Comparison of ENCODE assay signal across 8 cellular contexts in the genomic region with DNA sequence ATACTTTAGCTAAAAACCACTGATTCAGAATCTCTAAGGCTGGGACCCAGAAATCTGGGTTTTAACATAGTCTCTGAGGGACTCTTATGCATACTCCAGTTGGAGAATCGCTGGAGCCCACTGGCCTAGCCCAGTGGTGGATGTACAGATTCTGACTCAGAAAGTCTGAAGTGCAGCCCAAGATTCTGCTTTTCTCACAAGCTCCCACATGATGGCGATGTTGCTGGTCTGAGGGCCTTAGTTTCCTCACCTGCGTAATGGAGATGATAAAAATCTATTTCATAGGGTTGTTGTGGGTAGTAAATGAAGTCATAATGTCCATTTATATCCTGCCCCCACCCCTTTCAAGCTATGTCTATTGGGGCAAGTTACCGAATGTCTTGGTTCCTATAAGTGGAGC. TPM values are rescaled to one million over a fixed set of nuclear protein-coding genes. Genes with fewer than 3 reads are reported as not detected.
DNase-seq lines count a peak whose midpoint lies in the region; ATAC-seq and TF ChIP-seq lines count a peak whose summit lies in the region.

No MANE protein-coding gene starts in this region.

- H3K4me1 Mint-ChIP-seq in HFFc6 (ENCODE audit: low read depth), result peaks cover 9% of the 10 kb centered on the region

- peaks cover 7% of the 10 kb centered on the region; the same call in 1 of the 2 replicates for H3K9me3 Mint-ChIP-seq in HFFc6

- ATAC-seq in HG02981 (IDR thresholded peaks at IDR 0.05; ENCODE audit: unreplicated experiment) (no peak), GM21515 (IDR thresholded peaks at IDR 0.05; ENCODE audit: unreplicated experiment) (no peak)

- DNase-seq in NCI-H2081 (lab: John Stamatoyannopoulos, UW), result peak; percentile 5 to 8
- DNase-seq in NCI-H2081 treated with DMSO at 0.1 percent for 48 hours (lab: John Stamatoyannopoulos, UW), result no peak
- peak; percentile 25 for DNase-seq in HFFc6
- DNase-seq in fibroblast of peridontal ligament (ENCODE audit: extremely low read depth), result peak; percentile 63
- DNase-seq in stimulated activated CD8-positive, alpha-beta memory T cell treated with anti-CD3 and anti-CD28 coated beads, Interleukin-15, amount 100 ng/mL, for 1 hour (ENCODE audit: low read depth), result peak; percentile 19

- H3K27ac ChIP-seq in VCaP, result no peak overlapping the region

- H3K27me3 Mint-ChIP-seq in HFFc6 (ENCODE audit: insufficient read depth), result peaks cover 14% of the 10 kb centered on the region

- H3K27ac Mint-ChIP-seq in HFFc6, result no peak overlapping the region

- H3K4me3 Mint-ChIP-seq in HFFc6, result no peak overlapping the region

- H3K36me3 Mint-ChIP-seq in HFFc6 (ENCODE audit: low read depth), result no peaks in the 10 kb centered on the region

- peak; percentile 73 for TF ChIP-seq CTCF in HFFc6 (IDR thresholded peaks at IDR 0.05)
- TF ChIP-seq CTCF in VCaP (conservative IDR thresholded peaks at IDR 0.05), result peak; percentile 65

RNA-seq across cellular contexts. Expression of gene CDADC1, which starts 7.7 kb away (rescaled TPM):
- 1 to 10 TPM; 5.3 to 8.7 (median 6.8) TPM for total RNA-seq in HFFc6 (2021; fragmentation: NEBNext Ultra II Directional; extraction: Animal tissue kit (Norgen Biotek cat#: 25700))

RNA-seq across cellular contexts. Expression of gene MLNR, which starts 19.9 kb away (rescaled TPM):
- total RNA-seq in HFFc6 (2021; fragmentation: NEBNext Ultra II Directional; extraction: Animal tissue kit (Norgen Biotek cat#: 25700)), result not detected
